Comparison of ENCODE assay signal across 18 cellular contexts in the genomic region with DNA sequence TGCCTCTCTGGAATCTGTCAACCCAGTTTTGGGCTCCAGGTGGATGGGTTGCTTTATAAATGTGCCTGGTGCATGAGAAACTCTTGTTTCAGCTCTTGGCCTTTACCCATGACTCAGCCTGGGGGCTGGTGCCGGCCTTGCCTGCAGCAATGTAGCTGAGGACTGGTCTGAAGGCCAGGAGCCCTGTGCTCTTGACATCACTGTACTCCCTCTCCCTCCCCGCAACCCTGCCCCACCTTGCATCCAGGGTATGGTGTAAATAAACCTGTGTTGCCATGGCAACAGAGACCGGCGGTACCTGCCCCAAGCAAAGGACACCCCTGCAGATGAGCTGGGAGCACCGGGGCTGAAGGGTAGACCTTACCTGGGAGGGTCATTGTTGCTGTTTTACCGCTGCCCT. TPM values are rescaled to one million over a fixed set of nuclear protein-coding genes. Genes with fewer than 3 reads are reported as not detected.
A peak's percentile ranks its signal among the peaks of the same experiment; 100 is the strongest.
DNase-seq lines count a peak whose midpoint lies in the region; TF ChIP-seq lines count a peak whose summit lies in the region.
"Had no signal": no experiment of that assay in that cellular context is flagged by ENCODE, and none has a peak within 500 bp of the region (broad histone marks: within the 10 kb centered on the region; RNA-seq: fewer than 3 reads in every experiment).

No MANE protein-coding gene starts in this region.

- no peak overlapping the region for H3K4me3 ChIP-seq in astrocyte of the spinal cord (ENCODE audit: low read depth, low read length)
- H3K4me3 ChIP-seq: A549, colonic mucosa had no signal

- peaks cover 4% of the 10 kb centered on the region for H3K4me1 Mint-ChIP-seq in activated CD4-positive, alpha-beta T cell treated with anti-CD3 and anti-CD28 coated beads, Interleukin-2, amount 10 ng/mL, durations not matched to agents 7 days and 5 days

- H3K27ac Mint-ChIP-seq in activated CD4-positive, alpha-beta T cell treated with anti-CD3 and anti-CD28 coated beads, Interleukin-2, amount 10 ng/mL, durations not matched to agents 7 days and 5 days = no peak overlapping the region
- H3K27ac Mint-ChIP-seq: activated CD4-positive, alpha-beta memory T cell treated with anti-CD3 and anti-CD28 coated beads, Interleukin-2, amount 10 ng/mL, durations not matched to agents 7 days and 5 days had no signal

- H3K36me3 Mint-ChIP-seq in activated CD4-positive, alpha-beta T cell treated with anti-CD3 and anti-CD28 coated beads, Interleukin-2, amount 10 ng/mL, durations not matched to agents 7 days and 5 days (ENCODE audit: low read depth) = no peaks in the 10 kb centered on the region

- POLR2A ChIA-PET in activated CD4-positive, alpha-beta T cell treated with anti-CD3 and anti-CD28 coated beads, Interleukin-2, amount 10 ng/mL, durations not matched to agents 7 days and 5 days (lab: Charles Lee) = no interaction called here

- in situ Hi-C loops in astrocyte of the spinal cord (cut with HindIII; ENCODE audit: low sequenced_read_pairs) = no loop called here

- TF ChIP-seq CTCF in astrocyte of the spinal cord (IDR thresholded peaks at IDR 0.05; ENCODE audit: low read depth, low read length) = no peak

- H3K9me3 Mint-ChIP-seq in activated CD4-positive, alpha-beta T cell treated with anti-CD3 and anti-CD28 coated beads, Interleukin-2, amount 10 ng/mL, durations not matched to agents 7 days and 5 days = no peaks in the 10 kb centered on the region
- H3K9me3 Mint-ChIP-seq: activated CD4-positive, alpha-beta memory T cell treated with anti-CD3 and anti-CD28 coated beads, Interleukin-2, amount 10 ng/mL, durations not matched to agents 7 days and 5 days had no signal

- H3K27me3 Mint-ChIP-seq in activated CD4-positive, alpha-beta T cell treated with anti-CD3 and anti-CD28 coated beads, Interleukin-2, amount 10 ng/mL, durations not matched to agents 7 days and 5 days = no peaks in the 10 kb centered on the region
- H3K27me3 Mint-ChIP-seq: activated CD4-positive, alpha-beta memory T cell treated with anti-CD3 and anti-CD28 coated beads, Interleukin-2, amount 10 ng/mL, durations not matched to agents 7 days and 5 days had no signal

- H3K4me3 Mint-ChIP-seq in activated CD4-positive, alpha-beta T cell treated with anti-CD3 and anti-CD28 coated beads, Interleukin-2, amount 10 ng/mL, durations not matched to agents 7 days and 5 days = no peak overlapping the region
- H3K4me3 Mint-ChIP-seq: activated CD4-positive, alpha-beta memory T cell treated with anti-CD3 and anti-CD28 coated beads, Interleukin-2, amount 10 ng/mL, durations not matched to agents 7 days and 5 days had no signal

- CTCF ChIA-PET in activated CD4-positive, alpha-beta T cell treated with anti-CD3 and anti-CD28 coated beads, Interleukin-2, amount 10 ng/mL, durations not matched to agents 7 days and 5 days (lab: Charles Lee) = no interaction called here

- peak overlapping the region; percentile 58 for H3K27ac ChIP-seq in substantia nigra (ENCODE audit: low read depth, low read length, poor library complexity, severe bottlenecking)
- H3K27ac ChIP-seq: A549, colonic mucosa had no signal

- peak; percentile 71 for DNase-seq in NCI-H748 (lab: John Stamatoyannopoulos, UW; ENCODE audit: unreplicated experiment)
- no peak for DNase-seq in NCI-H748 treated with DMSO at 0.1 percent for 48 hours (lab: John Stamatoyannopoulos, UW)
- peak; percentile 9 for DNase-seq in astrocyte of the spinal cord (ENCODE audit: low read depth, low spot score)
- peak; percentile 54 for DNase-seq in iPS-NIHi7 (ENCODE audit: extremely low spot score)
- no peak for DNase-seq in substantia nigra (lab: John Stamatoyannopoulos, UW)
- DNase-seq in EL = no peak
- DNase-seq in activated CD4-positive, alpha-beta T cell treated with anti-CD3 and anti-CD28 coated beads, Interleukin-2, amount 10 ng/mL, durations not matched to agents 7 days and 5 days = no peak
- no peak for DNase-seq in CD1c-positive myeloid dendritic cell (ENCODE audit: extremely low spot score)
- DNase-seq: activated CD4-positive, alpha-beta memory T cell treated with anti-CD3 and anti-CD28 coated beads, Interleukin-2, amount 10 ng/mL, durations not matched to agents 7 days and 5 days; activated naive CD4-positive, alpha-beta T cell treated with anti-CD3 and anti-CD28 coated beads, Interleukin-2, amount 50 U/mL, for 16 hours; activated T-cell treated with anti-CD3 and anti-CD28 coated beads, Interleukin-2, amount 50 U/mL, for 1 hour; colonic mucosa; NCI-H1092 had no signal

RNA-seq across cellular contexts. Expression of a gene that starts 13.3 kb away (rescaled TPM):
- not detected for total RNA-seq in activated CD4-positive, alpha-beta T cell treated with anti-CD3 and anti-CD28 coated beads, Interleukin-2, amount 10 ng/mL, durations not matched to agents 7 days and 5 days
- total RNA-seq: activated CD4-positive, alpha-beta memory T cell treated with anti-CD3 and anti-CD28 coated beads, Interleukin-2, amount 10 ng/mL, durations not matched to agents 7 days and 5 days; fibroblast of villous mesenchyme; pulmonary artery endothelial cell; SK-MEL-5; T-helper 2 cell treated with Interferon-gamma antibody and Interleukin-4, amounts not matched to agents 100 ng/mL and 5 ng/mL, for 36 hours had no signal

RNA-seq across cellular contexts. Expression of a gene that starts 31.5 kb away (rescaled TPM):
- total RNA-seq in activated CD4-positive, alpha-beta T cell treated with anti-CD3 and anti-CD28 coated beads, Interleukin-2, amount 10 ng/mL, durations not matched to agents 7 days and 5 days = under 1 TPM in 1 of 2 experiments, not detected in 1; 0.12 TPM
- total RNA-seq: pulmonary artery endothelial cell had no signal

Comparison
In these comparisons a context has a peak if more than half of its experiments do, and no peak if none do; other contexts are left out.
1. DNase-seq: peak in NCI-H748 (single experiment), astrocyte of the spinal cord (single experiment) and iPS-NIHi7 (single experiment); none in NCI-H748 treated with DMSO at 0.1 percent for 48 hours (single experiment), substantia nigra (0 of 49), EL (single experiment), activated CD4-positive, alpha-beta T cell treated with anti-CD3 and anti-CD28 coated beads, Interleukin-2, amount 10 ng/mL, durations not matched to agents 7 days and 5 days (single experiment) and CD1c-positive myeloid dendritic cell (single experiment).